ENCODE assay signal across 9 cellular contexts in the genomic region with DNA sequence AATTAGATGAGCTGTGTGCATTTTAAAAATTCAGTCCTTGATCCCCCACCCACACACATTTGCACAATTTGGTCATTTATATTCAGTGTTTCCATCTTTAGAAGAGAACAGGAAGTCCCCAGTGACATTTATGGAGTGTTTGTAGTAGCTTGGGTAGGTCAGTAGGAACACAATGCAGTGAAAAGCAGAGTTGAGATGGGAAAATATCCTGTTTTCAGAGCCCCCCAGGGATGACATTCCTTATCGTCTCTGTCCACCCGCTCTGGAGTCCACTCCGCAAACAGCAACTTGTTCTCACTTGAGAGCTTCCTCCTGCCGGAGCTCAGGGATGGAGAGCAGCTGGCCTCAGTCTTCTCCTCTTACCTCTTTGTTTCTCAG.
DNase-seq lines count a peak whose midpoint lies in the region; ATAC-seq and TF ChIP-seq lines count a peak whose summit lies in the region.
"Had no signal": no experiment of that assay in that cellular context is flagged by ENCODE, and none has a peak within 500 bp of the region (broad histone marks: within the 10 kb centered on the region; RNA-seq: fewer than 3 reads in every experiment).

No MANE protein-coding gene starts in this region.

- no peaks in the 10 kb centered on the region for H3K27me3 ChIP-seq in GM23248 (replicated peaks; ENCODE audit: insufficient read depth)
- H3K27me3 ChIP-seq in SJSA1 (replicated peaks) = no peaks in the 10 kb centered on the region
- no peaks in the 10 kb centered on the region for H3K27me3 ChIP-seq in fibroblast of lung (ENCODE audit: control insufficient read depth, insufficient read depth, low read length)
- no peaks in the 10 kb centered on the region for H3K27me3 ChIP-seq in rectal smooth muscle tissue (ENCODE audit: control insufficient read depth, insufficient read depth, low read length)

- H4K20me1 ChIP-seq in GM23248 (ENCODE audit: insufficient read depth) (peaks cover 58% of the 10 kb centered on the region), fibroblast of lung (ENCODE audit: control insufficient read depth, extremely low read depth, insufficient read depth, low read length) (peaks cover 10% of the 10 kb centered on the region)

- H3K4me3 ChIP-seq in GM23248 (no peak overlapping the region), SJSA1 (no peak overlapping the region), fibroblast of lung (replicated peaks in 1 of 4; ENCODE audit: control extremely low read depth in 1 of 4, insufficient read depth in 1 of 4, low read depth in 3 of 4, low read length in 4 of 4) (no peak overlapping the region), rectal smooth muscle tissue (ENCODE audit: low read length) (no peak overlapping the region)
- H3K4me3 ChIP-seq: mucosa of descending colon had no signal

- H3K36me3 ChIP-seq in GM23248 (ENCODE audit: low read depth) (no peaks in the 10 kb centered on the region), SJSA1 (peaks cover 19% of the 10 kb centered on the region), fibroblast of lung (ENCODE audit: control insufficient read depth, insufficient read depth, low read length) (peaks cover 12% of the 10 kb centered on the region), rectal smooth muscle tissue (ENCODE audit: control insufficient read depth, insufficient read depth, low read length) (no peaks in the 10 kb centered on the region)

- in situ Hi-C loops in GM23248 (cut with MboI) = no loop called here

- H3K4me2 ChIP-seq in GM23248 (ENCODE audit: unreplicated experiment) (peak overlapping the region; percentile 51), fibroblast of lung (ENCODE audit: extremely low read depth, insufficient read depth, low read length) (peak overlapping the region; percentile 75)

- H3K4me1 ChIP-seq in GM23248 (ENCODE audit: insufficient read depth) = peaks cover 72% of the 10 kb centered on the region
- H3K4me1 ChIP-seq in SJSA1 (replicated peaks) = peaks cover 81% of the 10 kb centered on the region
- peaks cover 65% of the 10 kb centered on the region for H3K4me1 ChIP-seq in fibroblast of lung (ENCODE audit: control insufficient read depth, extremely low read depth, insufficient read depth, low read length)
- H3K4me1 ChIP-seq in rectal smooth muscle tissue (ENCODE audit: control insufficient read depth, insufficient read depth, low read length) = peaks cover 66% of the 10 kb centered on the region

- H3K9ac ChIP-seq in GM23248 (peak overlapping the region; percentile 50; the same call in 1 of the 2 replicates), fibroblast of lung (ENCODE audit: insufficient read depth, low read length) (no peak overlapping the region), rectal smooth muscle tissue (ENCODE audit: low read length) (no peak overlapping the region)

- no peak for TF ChIP-seq CTCF in fibroblast of lung (conservative IDR thresholded peaks at IDR 0.05 in 1 of 2, IDR thresholded peaks at IDR 0.05 in 1 of 2; ENCODE audit: low read depth in 1 of 2, low read length in 2 of 2)

- no peak overlapping the region for H2AFZ ChIP-seq in GM23248
- H2AFZ ChIP-seq in fibroblast of lung (ENCODE audit: low read length) = no peak overlapping the region

- no peaks in the 10 kb centered on the region for H3K9me2 ChIP-seq in GM23248 (ENCODE audit: insufficient read depth)

- no peak for DNase-seq in GM23248
- DNase-seq in SJSA1 (ENCODE audit: low read depth in 1 of 2, low spot score in 2 of 2) = no peak
- DNase-seq in fibroblast of lung (ENCODE audit: low read depth in 2 of 2) = no peak
- DNase-seq in NCI-H82 (lab: John Stamatoyannopoulos, UW) = no peak
- DNase-seq in AG20443 (ENCODE audit: low spot score) = no peak
- DNase-seq in middle frontal gyrus (ENCODE audit: extremely low spot score, low spot score) = no peak
- DNase-seq: mucosa of descending colon had no signal

- ATAC-seq in GM18505 (IDR thresholded peaks at IDR 0.05; ENCODE audit: unreplicated experiment) = no peak
- ATAC-seq: mucosa of descending colon had no signal

- H3K27ac ChIP-seq in GM23248 (peak overlapping the region; percentile 43; the same call in 1 of the 2 replicates), SJSA1 (peak overlapping the region; percentile 58), fibroblast of lung (ENCODE audit: insufficient read depth, low read length) (peak overlapping the region; percentile 66), rectal smooth muscle tissue (ENCODE audit: low read depth, low read length) (peak overlapping the region; percentile 62)

- H3F3A ChIP-seq in GM23248 (ENCODE audit: insufficient read depth) = peaks cover 46% of the 10 kb centered on the region

- H3K9me3 ChIP-seq in GM23248 (ENCODE audit: low read depth) (no peaks in the 10 kb centered on the region), SJSA1 (replicated peaks) (no peaks in the 10 kb centered on the region), fibroblast of lung (ENCODE audit: control insufficient read depth, insufficient read depth, low read depth, low read length) (no peaks in the 10 kb centered on the region)
- H3K9me3 ChIP-seq: mucosa of descending colon had no signal

- peaks cover 90% of the 10 kb centered on the region for H3K79me2 ChIP-seq in GM23248 (ENCODE audit: insufficient read depth)
- peaks cover 83% of the 10 kb centered on the region for H3K79me2 ChIP-seq in fibroblast of lung (ENCODE audit: control insufficient read depth, insufficient read depth, low read length)

- WGBS in GM23248 (ENCODE audit: low coverage in 1 of 2, low lambda C conversion rate in 2 of 2, missing lambda C conversion rate in 2 of 2), 2 experiments = 71 to 80% methylated on average over 4 of the region's 4 CpGs

- no peak for TF ChIP-seq POLR2A in GM18505 (IDR thresholded peaks at IDR 0.05; ENCODE audit: borderline replicate concordance, extremely low read depth, insufficient read depth, insufficient read length)
